Comparison of ENCODE assay signal across 9 cellular contexts in genomic region chr10:74190494-74190893, GRCh38. TPM values are rescaled to one million over a fixed set of nuclear protein-coding genes. Genes with fewer than 3 reads are reported as not detected.
DNase-seq lines count a peak whose midpoint lies in the region; ATAC-seq and TF ChIP-seq lines count a peak whose summit lies in the region.
"Had no signal": no experiment of that assay in that cellular context is flagged by ENCODE, and none has a peak within 500 bp of the region (broad histone marks: within the 10 kb centered on the region; RNA-seq: fewer than 3 reads in every experiment).

No MANE protein-coding gene starts in this region.

- H3K4me1 ChIP-seq in left ventricle myocardium inferior (peaks cover 16% of the 10 kb centered on the region), heart right ventricle (peaks cover 0 to 31% (median 11%) of the 10 kb centered on the region in 9 donors), vagina (peaks cover 48% of the 10 kb centered on the region)

- DNase-seq in left ventricle myocardium inferior (no peak), heart right ventricle (no peak), kidney tubule cell (ENCODE audit: low spot score) (peak; percentile 34), vagina (ENCODE audit: extremely low spot score in 2 of 2) (no peak), SK-N-DZ (ENCODE audit: low spot score) (no peak)
- no peak for DNase-seq in activated CD4-positive, alpha-beta memory T cell treated with anti-CD3 and anti-CD28 coated beads, Interleukin-2, amount 10 ng/mL, durations not matched to agents 7 days and 5 days
- DNase-seq: ovary had no signal

- intact Hi-C loops in left ventricle myocardium inferior (cut with micrococcal nuclease): no loop called here
- intact Hi-C loops in heart right ventricle (cut with DNase I): no loop called here
- intact Hi-C loops in vagina (cut with DNase I): no loop called here

- peaks cover 47% of the 10 kb centered on the region for H3K4me1 Mint-ChIP-seq in activated CD4-positive, alpha-beta memory T cell treated with anti-CD3 and anti-CD28 coated beads, Interleukin-2, amount 10 ng/mL, durations not matched to agents 7 days and 5 days

- peaks cover 6% of the 10 kb centered on the region for H3K36me3 Mint-ChIP-seq in activated CD4-positive, alpha-beta memory T cell treated with anti-CD3 and anti-CD28 coated beads, Interleukin-2, amount 10 ng/mL, durations not matched to agents 7 days and 5 days (ENCODE audit: low read depth)

- TF ChIP-seq POLR2A in vagina (IDR thresholded peaks at IDR 0.05): no peak

- no peaks in the 10 kb centered on the region for H3K27me3 ChIP-seq in left ventricle myocardium inferior (ENCODE audit: low read depth)
- no peaks in the 10 kb centered on the region for H3K27me3 ChIP-seq in heart right ventricle
- no peaks in the 10 kb centered on the region for H3K27me3 ChIP-seq in vagina
- H3K27me3 ChIP-seq: ovary had no signal

- peak overlapping the region; percentile 3 for H3K4me3 ChIP-seq in left ventricle myocardium inferior
- H3K4me3 ChIP-seq in heart right ventricle: no peak overlapping the region
- no peak overlapping the region for H3K4me3 ChIP-seq in vagina
- H3K4me3 ChIP-seq: ovary had no signal

- H3K4me3 Mint-ChIP-seq in activated CD4-positive, alpha-beta memory T cell treated with anti-CD3 and anti-CD28 coated beads, Interleukin-2, amount 10 ng/mL, durations not matched to agents 7 days and 5 days: peak overlapping the region; percentile 38

- no peaks in the 10 kb centered on the region for H3K27me3 Mint-ChIP-seq in activated CD4-positive, alpha-beta memory T cell treated with anti-CD3 and anti-CD28 coated beads, Interleukin-2, amount 10 ng/mL, durations not matched to agents 7 days and 5 days

- POLR2A ChIA-PET in activated CD4-positive, alpha-beta memory T cell treated with anti-CD3 and anti-CD28 coated beads, Interleukin-2, amount 10 ng/mL, durations not matched to agents 7 days and 5 days (lab: Charles Lee): interaction anchor here (0.8 to 2.6 kb wide), 7 partner anchors 12 to 40 kb away, joined by 3 to 15 read pairs (median 3); partner anchors contain the start of genes ADK and AP3M1

- peak overlapping the region; percentile 84 for H3K27ac Mint-ChIP-seq in activated CD4-positive, alpha-beta memory T cell treated with anti-CD3 and anti-CD28 coated beads, Interleukin-2, amount 10 ng/mL, durations not matched to agents 7 days and 5 days

- peak overlapping the region; percentile 54 for H3K27ac ChIP-seq in left ventricle myocardium inferior (replicated peaks)
- peak overlapping the region in 4 of 10 donors; percentile 17 to 75 (median 28) for H3K27ac ChIP-seq in heart right ventricle
- peak overlapping the region; percentile 58 for H3K27ac ChIP-seq in vagina
- H3K27ac ChIP-seq: ovary had no signal

- H3K36me3 ChIP-seq in left ventricle myocardium inferior (no peaks in the 10 kb centered on the region), heart right ventricle (no peaks in the 10 kb centered on the region), vagina (no peaks in the 10 kb centered on the region)
- H3K36me3 ChIP-seq: ovary had no signal

- no peaks in the 10 kb centered on the region for H3K9me3 Mint-ChIP-seq in activated CD4-positive, alpha-beta memory T cell treated with anti-CD3 and anti-CD28 coated beads, Interleukin-2, amount 10 ng/mL, durations not matched to agents 7 days and 5 days

- CTCF ChIA-PET in activated CD4-positive, alpha-beta memory T cell treated with anti-CD3 and anti-CD28 coated beads, Interleukin-2, amount 10 ng/mL, durations not matched to agents 7 days and 5 days (lab: Charles Lee): interaction anchor here (0.6 to 3.5 kb wide), 5 partner anchors 12 to 549 kb away, joined by 3 to 19 read pairs (median 4); no protein-coding TSS in a partner anchor

- no peaks in the 10 kb centered on the region for H3K9me3 ChIP-seq in left ventricle myocardium inferior (replicated peaks)
- H3K9me3 ChIP-seq in heart right ventricle: no peaks in the 10 kb centered on the region
- no peaks in the 10 kb centered on the region for H3K9me3 ChIP-seq in vagina
- H3K9me3 ChIP-seq: ovary had no signal

- TF ChIP-seq CTCF in left ventricle myocardium inferior (IDR thresholded peaks at IDR 0.05; ENCODE audit: borderline replicate concordance) (no peak), heart right ventricle (IDR thresholded peaks at IDR 0.05) (no peak), vagina (IDR thresholded peaks at IDR 0.05) (no peak)

- ATAC-seq in heart right ventricle (no peak), HG03460 (IDR thresholded peaks at IDR 0.05; ENCODE audit: unreplicated experiment) (no peak), GM21447 (IDR thresholded peaks at IDR 0.05; ENCODE audit: unreplicated experiment) (no peak)

RNA-seq across cellular contexts. Expression of gene ADK, which starts 39.5 kb away (rescaled TPM):
- total RNA-seq in left ventricle myocardium inferior: 41.3 TPM
- total RNA-seq in heart right ventricle: 10 to 100 TPM; 25.5 to 50.0 (median 40.1) TPM
- 10 to 100 TPM; 13.0 to 38.8 TPM for polyA plus RNA-seq in heart right ventricle
- 10 to 100 TPM; 29.3 to 31.8 TPM for total RNA-seq in activated CD4-positive, alpha-beta memory T cell treated with anti-CD3 and anti-CD28 coated beads, Interleukin-2, amount 10 ng/mL, durations not matched to agents 7 days and 5 days
- 46.2 TPM for total RNA-seq in vagina
- 39.0 and 46.9 TPM in 2 replicates for polyA plus RNA-seq in SK-N-DZ (2014; cell fraction: cytosol; rRNA removed)
- 19.6 and 30.3 TPM in 2 replicates for polyA plus RNA-seq in SK-N-DZ (2014; cell fraction: nucleus; rRNA removed)

RNA-seq across cellular contexts. Expression of gene AP3M1, which starts 39.9 kb away (rescaled TPM):
- total RNA-seq in left ventricle myocardium inferior: 30.6 TPM
- total RNA-seq in heart right ventricle: 10 to 100 TPM; 23.8 to 33.2 (median 28.5) TPM
- polyA plus RNA-seq in heart right ventricle: 10 to 100 TPM in 1 of 2 donors, 1 to 10 TPM in 1; 6.6 to 14.7 TPM
- 10 to 100 TPM; 41.8 to 42.2 TPM for total RNA-seq in activated CD4-positive, alpha-beta memory T cell treated with anti-CD3 and anti-CD28 coated beads, Interleukin-2, amount 10 ng/mL, durations not matched to agents 7 days and 5 days
- total RNA-seq in vagina: 19.6 TPM
- polyA plus RNA-seq in SK-N-DZ (2014; cell fraction: cytosol; rRNA removed): 39.2 and 40.3 TPM in 2 replicates
- polyA plus RNA-seq in SK-N-DZ (2014; cell fraction: nucleus; rRNA removed): 11.9 and 17.6 TPM in 2 replicates
